In the genomic region with DNA sequence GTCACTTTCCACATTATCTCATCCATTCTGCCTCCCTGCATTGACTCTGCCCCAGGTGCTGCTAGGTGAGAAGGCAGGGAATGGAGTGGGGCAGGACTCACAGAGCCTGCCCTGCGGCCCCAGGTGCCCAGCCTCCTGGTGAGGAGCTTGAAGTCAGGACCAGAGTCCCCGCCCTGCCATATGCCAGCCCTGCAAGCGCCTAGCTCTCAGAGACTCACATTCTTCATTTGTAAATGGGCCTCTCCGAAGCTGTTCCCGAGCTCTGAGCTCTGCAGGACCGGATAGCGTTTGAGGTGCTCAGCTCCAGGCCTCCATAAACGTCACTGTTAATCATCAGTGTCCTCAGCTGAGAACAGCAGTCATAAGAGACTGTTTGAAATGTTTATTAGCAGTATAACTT, we compare ENCODE assay signal across 12 cellular contexts.
DNase-seq lines count a peak whose midpoint lies in the region; ATAC-seq, FAIRE-seq and TF ChIP-seq lines count a peak whose summit lies in the region.
"Had no signal": no experiment of that assay in that cellular context is flagged by ENCODE, and none has a peak within 500 bp of the region (broad histone marks: within the 10 kb centered on the region; RNA-seq: fewer than 3 reads in every experiment).

No MANE protein-coding gene starts in this region.

- no peaks in the 10 kb centered on the region for H3K36me3 ChIP-seq in pancreas

- H3K4me1 ChIP-seq in pancreas: peaks cover 40 to 49% (median 46%) of the 10 kb centered on the region in 3 donors

- H3K9me3 ChIP-seq in pancreas: no peaks in the 10 kb centered on the region

- DNase-seq in D721Med (ENCODE audit: insufficient read length, low spot score) (peak; percentile 82), NCI-H69 (lab: John Stamatoyannopoulos, UW) (peak; percentile 99), epithelial cell of esophagus (ENCODE audit: low read depth) (peak; percentile 81), pancreas (peak in 2 of 6 donors; percentile 35 to 54), posterior cingulate gyrus (no peak), midbrain (lab: John Stamatoyannopoulos, UW) (no peak)
- DNase-seq in stimulated activated CD4-positive, alpha-beta T cell treated with anti-CD3 and anti-CD28 coated beads, Interleukin-12 subunit alpha, Interleukin-12 subunit beta, amount 100 ng/mL, for 4 hours: no peak
- no peak for DNase-seq in activated T-cell treated with anti-CD3 and anti-CD28 coated beads, Interleukin-2, amount 50 U/mL, for 48 hours
- DNase-seq: activated naive CD8-positive, alpha-beta T cell treated with anti-CD3 and anti-CD28 coated beads, Interleukin-2, amount 10 ng/mL, durations not matched to agents 7 days and 5 days; DMS153; NCI-H345 had no signal

- WGBS in pancreas, 2 donors: 17 to 21% methylated on average over 8 of the region's 8 CpGs

- peak overlapping the region; percentile 8 to 60 (median 31) for H3K27ac ChIP-seq in pancreas

- FAIRE-seq in D721Med (lab: Jason Lieb, UNC) (no peak), pancreas (lab: Jason Lieb, UNC) (no peak)
- FAIRE-seq: TTC549 had no signal

- H3K4me3 ChIP-seq in epithelial cell of esophagus (ENCODE audit: low read length): no peak overlapping the region
- no peak overlapping the region for H3K4me3 ChIP-seq in pancreas

- intact Hi-C loops in pancreas (cut with DNase I) (no loop called here), posterior cingulate gyrus (cut with DNase I) (no loop called here)

- TF ChIP-seq CTCF in D721Med (IDR thresholded peaks at IDR 0.05; ENCODE audit: insufficient read depth, missing control alignments) (no peak), epithelial cell of esophagus (IDR thresholded peaks at IDR 0.05; ENCODE audit: insufficient read depth, low read depth, low read length, missing control alignments) (no peak), pancreas (IDR thresholded peaks at IDR 0.05) (no peak)

- peak in 3 of 4 donors; percentile 47 to 63 (median 54) for ATAC-seq in pancreas

- no peaks in the 10 kb centered on the region for H3K27me3 ChIP-seq in pancreas

Comparison
In these comparisons a context has a peak if more than half of its experiments do, and no peak if none do; other contexts are left out.
1. DNase-seq: peak in D721Med (single experiment), NCI-H69 (single experiment) and epithelial cell of esophagus (single experiment); none in stimulated activated CD4-positive, alpha-beta T cell treated with anti-CD3 and anti-CD28 coated beads, Interleukin-12 subunit alpha, Interleukin-12 subunit beta, amount 100 ng/mL, for 4 hours (single experiment), activated T-cell treated with anti-CD3 and anti-CD28 coated beads, Interleukin-2, amount 50 U/mL, for 48 hours (0 of 2), posterior cingulate gyrus (0 of 10) and midbrain (single experiment).